In the genomic region with DNA sequence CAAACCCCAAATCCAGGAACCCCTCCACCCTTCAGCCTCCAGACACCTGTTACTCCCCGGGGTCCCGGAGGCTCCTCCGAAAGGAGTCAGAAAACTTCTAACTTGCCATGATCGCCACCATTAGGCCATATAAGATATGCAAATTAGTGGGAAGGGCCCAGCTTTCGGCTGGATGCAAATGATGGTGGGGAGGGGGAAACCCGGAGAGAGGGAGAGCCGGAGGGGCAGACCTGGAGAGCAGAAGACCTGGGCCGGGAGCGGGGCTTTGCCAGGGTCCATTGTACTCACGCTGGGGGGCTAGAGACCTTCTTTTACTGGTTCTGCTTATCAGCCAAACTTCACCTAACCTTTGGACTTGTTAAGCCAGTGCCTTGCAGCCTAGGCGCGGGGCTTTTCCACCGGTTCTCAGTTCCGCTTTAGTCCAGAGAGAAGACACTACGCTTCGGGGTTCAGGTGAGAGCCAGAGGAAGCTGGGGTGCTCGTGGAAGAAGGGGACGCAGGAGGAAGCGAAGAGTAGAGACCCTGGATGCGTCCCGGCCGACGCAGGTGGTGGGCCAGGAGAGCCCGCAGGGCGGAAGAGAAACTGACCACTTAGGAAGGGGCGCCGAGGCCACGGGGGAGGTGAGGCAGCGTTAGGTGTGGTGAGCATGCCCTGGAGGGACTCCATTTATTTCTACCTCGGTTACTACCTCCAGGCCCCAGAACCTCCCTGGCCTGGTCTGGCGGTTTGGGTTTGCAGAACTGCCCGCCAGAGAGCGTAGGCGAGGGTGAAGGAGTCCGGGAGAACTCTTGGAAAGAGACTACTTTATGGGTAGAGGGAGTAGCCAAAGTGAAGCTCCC, we compare ENCODE assay signal across 8 cellular contexts. TPM values are rescaled to one million over a fixed set of nuclear protein-coding genes. Genes with fewer than 3 reads are reported as not detected.
A peak's percentile ranks its signal among the peaks of the same experiment; 100 is the strongest.
DNase-seq lines count a peak whose midpoint lies in the region; ATAC-seq, FAIRE-seq and TF ChIP-seq lines count a peak whose summit lies in the region.

A gene with protein sequence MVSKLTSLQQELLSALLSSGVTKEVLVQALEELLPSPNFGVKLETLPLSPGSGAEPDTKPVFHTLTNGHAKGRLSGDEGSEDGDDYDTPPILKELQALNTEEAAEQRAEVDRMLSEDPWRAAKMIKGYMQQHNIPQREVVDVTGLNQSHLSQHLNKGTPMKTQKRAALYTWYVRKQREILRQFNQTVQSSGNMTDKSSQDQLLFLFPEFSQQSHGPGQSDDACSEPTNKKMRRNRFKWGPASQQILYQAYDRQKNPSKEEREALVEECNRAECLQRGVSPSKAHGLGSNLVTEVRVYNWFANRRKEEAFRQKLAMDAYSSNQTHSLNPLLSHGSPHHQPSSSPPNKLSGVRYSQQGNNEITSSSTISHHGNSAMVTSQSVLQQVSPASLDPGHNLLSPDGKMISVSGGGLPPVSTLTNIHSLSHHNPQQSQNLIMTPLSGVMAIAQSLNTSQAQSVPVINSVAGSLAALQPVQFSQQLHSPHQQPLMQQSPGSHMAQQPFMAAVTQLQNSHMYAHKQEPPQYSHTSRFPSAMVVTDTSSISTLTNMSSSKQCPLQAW (minus strand): TSS at position 99 of the 840 bp plus-strand sequence. CDS start 175 bp downstream, outside the sequence.

- H3K27ac Mint-ChIP-seq in CD14-positive monocyte, result peak within 1 kb of the TSS in 1 of 7 donors; percentile 33

- H3K4me3 Mint-ChIP-seq in CD14-positive monocyte, result peak within 1 kb of the TSS; percentile 24 to 87

- peaks cover 34% of the 10 kb centered on the region for H3K4me1 Mint-ChIP-seq in CD14-positive monocyte

- peaks cover 2 to 3% of the 10 kb centered on the region in 2 donors for H3K36me3 Mint-ChIP-seq in CD14-positive monocyte

- ATAC-seq in HG03045 (IDR thresholded peaks at IDR 0.05; ENCODE audit: unreplicated experiment), result no peak

- FAIRE-seq in GM19239 (lab: Jason Lieb, UNC), result no peak

- no peaks in the 10 kb centered on the region for H3K36me3 ChIP-seq in transverse colon

- H3K4me3 ChIP-seq in LNCaP clone FGC (ENCODE audit: low read depth, low read length) (peak within 1 kb of the TSS; percentile 60), iPS-18c (ENCODE audit: insufficient read depth, low read depth, low read length) (peak within 1 kb of the TSS; percentile 47), transverse colon (peak within 1 kb of the TSS; percentile 17 to 69 (median 48))

- WGBS in transverse colon (ENCODE audit: low coverage in 1 of 2), 2 donors, result 0 to 3% methylated on average over 4 to 35 of the region's 35 CpGs

- H3K27me3 Mint-ChIP-seq in CD14-positive monocyte (ENCODE audit: low read depth in 3 of 3), result peaks cover 83 to 87% (median 85%) of the 10 kb centered on the region in 3 donors

- no peak for TF ChIP-seq EP300 in transverse colon (IDR thresholded peaks at IDR 0.05; ENCODE audit: low read depth)

- in situ Hi-C loops in transverse colon (cut with MboI; ENCODE audit: low pct_ligation_motif_present in 1 of 4, low pct_unique_long_range_greater_than_20kb in 1 of 4, low sequenced_read_pairs in 3 of 4), result no loop called here

- peak within 1 kb of the TSS; percentile 72 to 93 (median 87) for H3K27ac ChIP-seq in transverse colon

- TF ChIP-seq CTCF in CD14-positive monocyte (IDR thresholded peaks at IDR 0.05) (no peak), LNCaP clone FGC (IDR thresholded peaks at IDR 0.05; ENCODE audit: control insufficient read depth, extremely low read depth, insufficient read depth) (no peak), transverse colon (IDR thresholded peaks at IDR 0.05) (no peak)

- DNase-seq in CD14-positive monocyte (ENCODE audit: low spot score) (no peak), GM19239 (ENCODE audit: insufficient read length, low spot score) (peak; percentile 70), LNCaP clone FGC (ENCODE audit: low read depth) (no peak), transverse colon (peak; percentile 73), NCI-H1105 treated with DMSO at 0.1 percent for 48 hours (lab: John Stamatoyannopoulos, UW) (no peak), 8988T (no peak)

- TF ChIP-seq POLR2A in transverse colon (IDR thresholded peaks at IDR 0.05), result peak; percentile 88

- intact Hi-C loops in CD14-positive monocyte (cut with micrococcal nuclease) (no loop called here), transverse colon (cut with DNase I; ENCODE audit: low total_unique reads) (no loop called here)

- H3K27me3 ChIP-seq in transverse colon, result peaks cover 84% of the 10 kb centered on the region

- H3K9me3 ChIP-seq in iPS-18c (ENCODE audit: control insufficient read depth, insufficient read depth, low read length) (peaks cover 4% of the 10 kb centered on the region), transverse colon (no peaks in the 10 kb centered on the region)

- peaks cover 0 to 30% (median 7%) of the 10 kb centered on the region in 7 donors for H3K9me3 Mint-ChIP-seq in CD14-positive monocyte

- H3K4me1 ChIP-seq in transverse colon, result peaks cover 0 to 55% (median 19%) of the 10 kb centered on the region in 4 donors

RNA-seq across cellular contexts. Expression of the gene that starts here (rescaled TPM):
- not detected for polyA plus RNA-seq in CD14-positive monocyte
- total RNA-seq in transverse colon, result 10 to 100 TPM; 22.7 to 35.2 (median 24.9) TPM

Comparison
In these comparisons a context has a peak if more than half of its experiments do, and no peak if none do; other contexts are left out.
1. DNase-seq: peak in GM19239 (single experiment) and transverse colon (single experiment); none in CD14-positive monocyte (single experiment), LNCaP clone FGC (single experiment), NCI-H1105 treated with DMSO at 0.1 percent for 48 hours (single experiment) and 8988T (single experiment).
2. Peak in every context shown above with its lines, with median percentiles within 50 percentile points of each other: H3K4me3 ChIP-seq.